8 cellular contexts compared by ENCODE assay signal in the genomic region with DNA sequence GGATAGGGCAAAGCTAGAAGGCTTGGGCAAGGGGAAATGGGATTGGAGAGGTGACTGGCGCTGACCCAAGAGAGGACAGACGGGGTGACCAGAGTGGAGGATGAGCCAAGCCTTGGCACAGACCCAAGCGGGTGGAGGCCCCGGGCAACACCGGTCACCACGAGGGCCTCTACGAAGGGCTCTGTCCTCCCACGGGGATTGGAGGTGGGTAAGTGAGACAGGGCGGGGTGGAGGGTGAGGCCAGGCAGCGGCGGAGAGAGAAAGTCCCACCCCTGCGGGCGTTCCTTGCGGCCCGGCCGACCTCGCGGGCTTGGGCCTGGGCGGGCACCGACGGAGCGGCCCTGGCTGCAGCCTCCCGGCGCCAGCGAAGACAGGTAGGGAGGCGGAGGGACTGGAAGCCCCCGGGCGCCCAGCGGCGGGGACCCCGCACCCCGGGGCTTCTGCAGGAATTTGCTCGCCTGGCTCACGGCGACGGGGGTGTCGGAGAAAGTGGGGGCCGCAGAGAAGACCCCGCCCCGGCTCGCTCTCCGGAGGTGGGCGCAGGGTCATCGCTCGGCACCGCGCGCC. TPM values are rescaled to one million over a fixed set of nuclear protein-coding genes. Genes with fewer than 3 reads are reported as not detected.
A peak's percentile ranks its signal among the peaks of the same experiment; 100 is the strongest.
DNase-seq lines count a peak whose midpoint lies in the region; ATAC-seq and TF ChIP-seq lines count a peak whose summit lies in the region.

A gene with protein sequence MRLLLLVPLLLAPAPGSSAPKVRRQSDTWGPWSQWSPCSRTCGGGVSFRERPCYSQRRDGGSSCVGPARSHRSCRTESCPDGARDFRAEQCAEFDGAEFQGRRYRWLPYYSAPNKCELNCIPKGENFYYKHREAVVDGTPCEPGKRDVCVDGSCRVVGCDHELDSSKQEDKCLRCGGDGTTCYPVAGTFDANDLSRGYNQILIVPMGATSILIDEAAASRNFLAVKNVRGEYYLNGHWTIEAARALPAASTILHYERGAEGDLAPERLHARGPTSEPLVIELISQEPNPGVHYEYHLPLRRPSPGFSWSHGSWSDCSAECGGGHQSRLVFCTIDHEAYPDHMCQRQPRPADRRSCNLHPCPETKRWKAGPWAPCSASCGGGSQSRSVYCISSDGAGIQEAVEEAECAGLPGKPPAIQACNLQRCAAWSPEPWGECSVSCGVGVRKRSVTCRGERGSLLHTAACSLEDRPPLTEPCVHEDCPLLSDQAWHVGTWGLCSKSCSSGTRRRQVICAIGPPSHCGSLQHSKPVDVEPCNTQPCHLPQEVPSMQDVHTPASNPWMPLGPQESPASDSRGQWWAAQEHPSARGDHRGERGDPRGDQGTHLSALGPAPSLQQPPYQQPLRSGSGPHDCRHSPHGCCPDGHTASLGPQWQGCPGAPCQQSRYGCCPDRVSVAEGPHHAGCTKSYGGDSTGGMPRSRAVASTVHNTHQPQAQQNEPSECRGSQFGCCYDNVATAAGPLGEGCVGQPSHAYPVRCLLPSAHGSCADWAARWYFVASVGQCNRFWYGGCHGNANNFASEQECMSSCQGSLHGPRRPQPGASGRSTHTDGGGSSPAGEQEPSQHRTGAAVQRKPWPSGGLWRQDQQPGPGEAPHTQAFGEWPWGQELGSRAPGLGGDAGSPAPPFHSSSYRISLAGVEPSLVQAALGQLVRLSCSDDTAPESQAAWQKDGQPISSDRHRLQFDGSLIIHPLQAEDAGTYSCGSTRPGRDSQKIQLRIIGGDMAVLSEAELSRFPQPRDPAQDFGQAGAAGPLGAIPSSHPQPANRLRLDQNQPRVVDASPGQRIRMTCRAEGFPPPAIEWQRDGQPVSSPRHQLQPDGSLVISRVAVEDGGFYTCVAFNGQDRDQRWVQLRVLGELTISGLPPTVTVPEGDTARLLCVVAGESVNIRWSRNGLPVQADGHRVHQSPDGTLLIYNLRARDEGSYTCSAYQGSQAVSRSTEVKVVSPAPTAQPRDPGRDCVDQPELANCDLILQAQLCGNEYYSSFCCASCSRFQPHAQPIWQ (plus strand): TSS at position 288 of the 567 bp plus-strand sequence. CDS start 2,273 bp downstream, outside the sequence.

- no peaks in the 10 kb centered on the region for H3K9me3 Mint-ChIP-seq in activated naive CD8-positive, alpha-beta T cell treated with anti-CD3 and anti-CD28 coated beads for 36 hours

- peak within 1 kb of the TSS; percentile 34 for H3K4me3 ChIP-seq in AG10803 (ENCODE audit: low read length)
- peak within 1 kb of the TSS; percentile 67 for H3K4me3 ChIP-seq in HAP-1
- H3K4me3 ChIP-seq in iPS-11a (ENCODE audit: low read depth, low read length) = peak within 1 kb of the TSS; percentile 47
- peak within 1 kb of the TSS; percentile 60 for H3K4me3 ChIP-seq in skeletal muscle satellite cell (ENCODE audit: low read length)

- peaks cover 11% of the 10 kb centered on the region for H3K4me1 Mint-ChIP-seq in activated naive CD8-positive, alpha-beta T cell treated with anti-CD3 and anti-CD28 coated beads for 36 hours

- H3K27me3 ChIP-seq in HAP-1 (ENCODE audit: low read depth) = no peaks in the 10 kb centered on the region
- H3K27me3 ChIP-seq in skeletal muscle satellite cell (ENCODE audit: control insufficient read depth, insufficient read depth, low read length) = peaks cover 63% of the 10 kb centered on the region

- ATAC-seq in GM18858 (IDR thresholded peaks at IDR 0.05; ENCODE audit: unreplicated experiment) (no peak), GM19397 (IDR thresholded peaks at IDR 0.05; ENCODE audit: unreplicated experiment) (no peak)

- DNase-seq in AG10803 (ENCODE audit: low read depth) (no peak), HAP-1 (ENCODE audit: low spot score in 2 of 2) (peak; percentile 54 to 84), OCI-M2 (lab: John Stamatoyannopoulos, UW; ENCODE audit: unreplicated experiment) (no peak)
- no peak for DNase-seq in activated naive CD8-positive, alpha-beta T cell treated with anti-CD3 and anti-CD28 coated beads for 36 hours

- H3K4me1 ChIP-seq in HAP-1 (peaks cover 9% of the 10 kb centered on the region), skeletal muscle satellite cell (ENCODE audit: control insufficient read depth, insufficient read depth, low read length) (peaks cover 30% of the 10 kb centered on the region)

- no peak within 1 kb of the TSS for H3K27ac Mint-ChIP-seq in activated naive CD8-positive, alpha-beta T cell treated with anti-CD3 and anti-CD28 coated beads for 36 hours

- in situ Hi-C loops in HAP-1 (cut with MboI; ENCODE audit: low sequenced_read_pairs) = no loop called here

- peaks cover 86% of the 10 kb centered on the region for H3K27me3 Mint-ChIP-seq in activated naive CD8-positive, alpha-beta T cell treated with anti-CD3 and anti-CD28 coated beads for 36 hours

- no peak for TF ChIP-seq CTCF in AG10803 (conservative IDR thresholded peaks at IDR 0.05; ENCODE audit: low read length)

- H3K9ac ChIP-seq in skeletal muscle satellite cell (ENCODE audit: low read depth, low read length) = peak within 1 kb of the TSS; percentile 29

- H3K36me3 Mint-ChIP-seq in activated naive CD8-positive, alpha-beta T cell treated with anti-CD3 and anti-CD28 coated beads for 36 hours = peaks cover 2% of the 10 kb centered on the region

- H3K9me3 ChIP-seq in HAP-1 (no peaks in the 10 kb centered on the region), skeletal muscle satellite cell (replicated peaks; ENCODE audit: low read length) (no peaks in the 10 kb centered on the region)

- H3K4me3 Mint-ChIP-seq in activated naive CD8-positive, alpha-beta T cell treated with anti-CD3 and anti-CD28 coated beads for 36 hours = peak within 1 kb of the TSS; percentile 40

- no peaks in the 10 kb centered on the region for H3K36me3 ChIP-seq in HAP-1 (replicated peaks)
- H3K36me3 ChIP-seq in skeletal muscle satellite cell (ENCODE audit: insufficient read depth, low read length) = no peaks in the 10 kb centered on the region

- H3K4me2 ChIP-seq in skeletal muscle satellite cell (ENCODE audit: low read length) = peak within 1 kb of the TSS; percentile 84

RNA-seq across cellular contexts. Expression of the gene that starts here (rescaled TPM):
- total RNA-seq in activated naive CD8-positive, alpha-beta T cell treated with anti-CD3 and anti-CD28 coated beads for 36 hours = under 1 TPM; 0.10 to 0.36 TPM
- total RNA-seq in skeletal muscle satellite cell (2012; rRNA removed) = 4.3 and 5.5 TPM in 2 replicates

Comparison
In these comparisons a context has a peak if more than half of its experiments do, and no peak if none do; other contexts are left out.
1. DNase-seq: peak in HAP-1 (2 of 2); none in AG10803 (single experiment), activated naive CD8-positive, alpha-beta T cell treated with anti-CD3 and anti-CD28 coated beads for 36 hours (single experiment) and OCI-M2 (single experiment).
2. Peak in every context shown above with its lines, with median percentiles within 50 percentile points of each other: H3K4me3 ChIP-seq.